ENCODE assay signal across 8 cellular contexts in the genomic region with DNA sequence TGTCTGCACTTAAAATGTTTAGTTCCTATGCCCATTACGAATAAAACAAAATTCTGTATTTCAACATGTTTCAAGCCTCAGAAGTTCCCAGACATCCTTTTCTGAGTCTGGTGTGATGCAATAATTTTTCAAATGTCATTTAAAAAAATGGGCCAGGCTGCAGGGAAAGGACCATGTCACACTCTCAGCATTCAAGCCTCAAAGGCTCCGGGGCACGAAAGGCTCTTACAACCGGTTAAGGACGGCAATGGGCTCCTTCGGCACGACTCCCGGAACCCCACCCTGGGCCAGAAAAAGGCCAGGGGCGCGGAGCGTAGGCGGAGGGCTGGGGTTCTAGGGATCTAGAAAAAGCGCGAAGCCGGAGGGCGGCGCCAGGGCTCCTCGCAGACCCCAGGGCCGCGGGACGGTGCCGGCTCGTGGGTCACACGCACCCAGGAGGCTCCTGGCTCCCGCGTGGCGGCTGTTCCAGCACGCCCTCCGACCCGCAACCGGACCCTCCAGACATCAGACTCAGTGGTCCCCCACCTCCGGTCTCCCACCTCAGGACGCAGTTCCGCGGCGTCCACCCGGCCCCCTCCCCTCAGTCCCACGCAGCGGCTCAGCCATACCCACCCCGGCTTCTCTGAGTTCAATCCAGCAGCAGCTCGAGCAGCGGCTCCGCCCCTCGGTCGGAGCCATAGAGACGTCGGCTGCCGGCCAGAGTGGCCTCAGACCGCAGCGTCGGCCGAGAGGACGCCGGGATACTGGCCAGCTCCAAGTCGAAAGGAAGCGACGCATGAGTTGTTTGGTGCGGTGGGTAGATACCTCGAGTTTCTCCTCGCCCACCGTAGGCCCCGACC. TPM values are rescaled to one million over a fixed set of nuclear protein-coding genes. Genes with fewer than 3 reads are reported as not detected.
DNase-seq lines count a peak whose midpoint lies in the region; ATAC-seq and TF ChIP-seq lines count a peak whose summit lies in the region.

A gene with protein sequence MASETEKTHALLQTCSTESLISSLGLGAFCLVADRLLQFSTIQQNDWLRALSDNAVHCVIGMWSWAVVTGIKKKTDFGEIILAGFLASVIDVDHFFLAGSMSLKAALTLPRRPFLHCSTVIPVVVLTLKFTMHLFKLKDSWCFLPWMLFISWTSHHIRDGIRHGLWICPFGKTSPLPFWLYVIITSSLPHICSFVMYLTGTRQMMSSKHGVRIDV (minus strand): TSS at position 656 of the 839 bp plus-strand sequence. CDS start 29,896 bp downstream, outside the sequence.

- peak within 1 kb of the TSS; percentile 87 for H3K4me3 ChIP-seq in epithelial cell of esophagus (ENCODE audit: low read length)

- no peak for TF ChIP-seq CTCF in epithelial cell of esophagus (IDR thresholded peaks at IDR 0.05; ENCODE audit: insufficient read depth, low read depth, low read length, missing control alignments)

- ATAC-seq in GM21526 (IDR thresholded peaks at IDR 0.05; ENCODE audit: low FRiP score, unreplicated experiment) = peak; percentile 90

- DNase-seq in DMS 273 (lab: John Stamatoyannopoulos, UW; ENCODE audit: unreplicated experiment) (peak; percentile 97), HuH-7.5 (ENCODE audit: low spot score) (peak; percentile 86), OCI-M2 (lab: John Stamatoyannopoulos, UW; ENCODE audit: unreplicated experiment) (peak; percentile 63), activated T-cell treated with anti-CD3 and anti-CD28 coated beads for 4 hours (peak; percentile 74), epithelial cell of esophagus (ENCODE audit: low read depth) (peak; percentile 94), mucosa of gallbladder (ENCODE audit: low spot score) (peak; percentile 93)
- peak; percentile 60 to 74 for DNase-seq in stimulated activated CD8-positive, alpha-beta memory T cell treated with anti-CD3 and anti-CD28 coated beads, Interleukin-4, amount 100 ng/mL, for 4 hours (ENCODE audit: low read depth in 2 of 2, low spot score in 1 of 2)

RNA-seq across cellular contexts. Expression of the gene that starts here (rescaled TPM):
- 8.6 TPM for total RNA-seq in mucosa of gallbladder

Comparison
In these comparisons a context has a peak if more than half of its experiments do, and no peak if none do; other contexts are left out.
1. Peak in every context shown above with its lines: DNase-seq, ATAC-seq and H3K4me3 ChIP-seq.